In the genomic region with DNA sequence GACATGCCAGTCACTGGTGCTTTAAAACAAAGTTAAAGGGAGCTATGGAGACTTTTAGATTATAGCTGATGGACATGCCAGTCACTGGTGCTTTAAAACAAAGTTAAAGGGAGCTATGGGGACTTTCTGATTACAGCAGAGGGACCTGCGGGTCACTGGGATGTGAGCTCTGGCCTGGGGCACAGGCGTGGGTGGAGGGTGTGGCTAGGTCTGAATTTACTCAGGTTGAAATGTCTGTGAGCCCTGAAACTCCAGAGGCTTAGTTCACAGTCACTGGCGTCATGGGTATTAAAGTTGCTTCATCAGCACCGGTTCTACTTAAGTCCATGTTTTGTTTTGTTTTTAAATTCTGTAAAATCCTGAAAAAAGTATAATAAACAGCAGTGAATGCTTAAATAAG, we compare ENCODE assay signal across 13 cellular contexts. TPM values are rescaled to one million over a fixed set of nuclear protein-coding genes. Genes with fewer than 3 reads are reported as not detected.
A peak's percentile ranks its signal among the peaks of the same experiment; 100 is the strongest.
DNase-seq lines count a peak whose midpoint lies in the region; ATAC-seq, FAIRE-seq and TF ChIP-seq lines count a peak whose summit lies in the region.
"Had no signal": no experiment of that assay in that cellular context is flagged by ENCODE, and none has a peak within 500 bp of the region (broad histone marks: within the 10 kb centered on the region; RNA-seq: fewer than 3 reads in every experiment).

No MANE protein-coding gene starts in this region.

- H3K27me3 ChIP-seq in GM06990 (replicated peaks; ENCODE audit: control insufficient read depth, insufficient read depth, low read length): no peaks in the 10 kb centered on the region

- DNase-seq in GM06990 (ENCODE audit: extremely low read depth, insufficient read length): peak; percentile 44
- no peak for DNase-seq in NCI-H2081 treated with DMSO at 0.1 percent for 48 hours (lab: John Stamatoyannopoulos, UW)
- DNase-seq in frontal cortex (ENCODE audit: low spot score in 2 of 2): no peak
- no peak for DNase-seq in effector CD4-positive, alpha-beta T cell
- DNase-seq: activated CD4-positive, alpha-beta T cell treated with anti-CD3 and anti-CD28 coated beads for 4 hours; activated naive CD8-positive, alpha-beta T cell treated with anti-CD3 and anti-CD28 coated beads, Interleukin-2, amount 50 U/mL, for 24 hours; DMS153; NCI-H524 treated with DMSO at 0.1 percent for 48 hours had no signal

- no peak for TF ChIP-seq CTCF in GM06990 (IDR thresholded peaks at IDR 0.05; ENCODE audit: insufficient read depth, low read length, poor library complexity, severe bottlenecking)

- no peak overlapping the region for H3K4me3 ChIP-seq in GM06990 (replicated peaks; ENCODE audit: low read depth, low read length)

- no peaks in the 10 kb centered on the region for H3K36me3 ChIP-seq in GM06990 (ENCODE audit: control insufficient read depth, insufficient read depth, low read length)

- FAIRE-seq in frontal cortex (lab: Jason Lieb, UNC): no peak

- ATAC-seq in GM19035 (IDR thresholded peaks at IDR 0.05; ENCODE audit: unreplicated experiment) (peak; percentile 86), HG02571 (IDR thresholded peaks at IDR 0.05; ENCODE audit: unreplicated experiment) (peak; percentile 91), HG03280 (IDR thresholded peaks at IDR 0.05; ENCODE audit: unreplicated experiment) (peak; percentile 80)
- no peak for ATAC-seq in activated CD4-positive, CD25-positive, alpha-beta regulatory T cell treated with anti-CD3 and anti-CD28 coated beads, Interleukin-2, amount 50 U/mL, for 24 hours
- ATAC-seq: activated naive CD8-positive, alpha-beta T cell treated with anti-CD3 and anti-CD28 coated beads, Interleukin-2, amount 50 U/mL, for 24 hours; SK-N-SH treated with all-trans-retinoic acid at 6 μM for 48 hours had no signal

RNA-seq across cellular contexts. Expression of gene TMEM18, which starts 49.0 kb away (rescaled TPM):
- total RNA-seq in frontal cortex: 20.0 TPM

Comparison
In these comparisons a context has a peak if more than half of its experiments do, and no peak if none do; other contexts are left out.
1. ATAC-seq: peak in GM19035 (single experiment), HG02571 (single experiment) and HG03280 (single experiment); none in activated CD4-positive, CD25-positive, alpha-beta regulatory T cell treated with anti-CD3 and anti-CD28 coated beads, Interleukin-2, amount 50 U/mL, for 24 hours (0 of 2).